In genomic region chr13:110108348-110109139, GRCh38 we compare ENCODE assay signal across 7 cellular contexts.
DNase-seq lines count a peak whose midpoint lies in the region; ATAC-seq and TF ChIP-seq lines count a peak whose summit lies in the region.

No MANE protein-coding gene starts in this region.

- H3K27me3 ChIP-seq in psoas muscle (ENCODE audit: insufficient read depth in 3 of 3, low read length in 2 of 3), result no peaks in the 10 kb centered on the region

- intact Hi-C loops in cardiac septum (cut with DNase I) (loop anchor here (5.0 kb wide), 5 partner anchors 61 to 1146 kb away; no protein-coding TSS in a partner anchor), psoas muscle (cut with DNase I) (loop anchor here in 1 of 2 donors (2.0 to 10.0 kb wide), 3 partner anchors 484 to 1148 kb away; no protein-coding TSS in a partner anchor)

- TF ChIP-seq CTCF in WI38 (IDR thresholded peaks at IDR 0.05; ENCODE audit: low read depth, low read length) (peak; percentile 76), psoas muscle (IDR thresholded peaks at IDR 0.05) (peak; percentile 61)

- H3K4me3 ChIP-seq in WI38 (ENCODE audit: low read depth, low read length) (no peak overlapping the region), psoas muscle (no peak overlapping the region)

- WGBS in psoas muscle, 3 donors, result 78 to 83% (median 83%) methylated on average over 6 of the region's 6 CpGs

- H3K36me3 ChIP-seq in psoas muscle (ENCODE audit: insufficient read depth in 1 of 2, low read depth in 1 of 2), result no peaks in the 10 kb centered on the region

- DNase-seq in NCI-H1436 (lab: John Stamatoyannopoulos, UW) (peak; percentile 29), cardiac septum (ENCODE audit: low spot score) (peak; percentile 87), psoas muscle (peak; percentile 78 to 86), NCI-H446 treated with DMSO at 0.1 percent for 48 hours (lab: John Stamatoyannopoulos, UW) (no peak)

- H3K27ac ChIP-seq in psoas muscle, result peak overlapping the region; percentile 83

- H3K4me1 ChIP-seq in psoas muscle, result peaks cover 13% of the 10 kb centered on the region

- no peaks in the 10 kb centered on the region for H3K9me3 ChIP-seq in psoas muscle

- ATAC-seq in GM18498 (IDR thresholded peaks at IDR 0.05; ENCODE audit: unreplicated experiment) (peak; percentile 69), psoas muscle (peak; percentile 75 to 87 (median 78)), GM18909 (IDR thresholded peaks at IDR 0.05; ENCODE audit: poor library complexity, unreplicated experiment) (no peak)
